ENCODE assay signal across 24 cellular contexts in genomic region chr10:91495402-91495801, GRCh38.
"Had no signal": no experiment of that assay in that cellular context is flagged by ENCODE, and none has a peak within 500 bp of the region (broad histone marks: within the 10 kb centered on the region; RNA-seq: fewer than 3 reads in every experiment).

No MANE protein-coding gene starts in this region.

- H3K4me1 ChIP-seq: left ventricle myocardium inferior, right atrium auricular region had no signal

- H3K9me3 ChIP-seq: gastroesophageal sphincter, left ventricle myocardium inferior, ovary, psoas muscle, right atrium auricular region, tibial artery had no signal

- ATAC-seq: activated CD4-positive, CD25-positive, alpha-beta regulatory T cell treated with anti-CD3 and anti-CD28 coated beads, Interleukin-2, amount 50 U/mL, for 24 hours; activated CD8-positive, alpha-beta T cell treated with anti-CD3 and anti-CD28 coated beads, Interleukin-2, amount 10 ng/mL, durations not matched to agents 7 days and 5 days; gastroesophageal sphincter; natural killer cell treated with Interleukin-12 subunit alpha and Interleukin-12 subunit beta and Interleukin-15 and Interleukin-18, amount 100 ng/mL, for 72 hours; psoas muscle; T-cell had no signal

- H3K27me3 ChIP-seq: gastroesophageal sphincter, ovary, right atrium auricular region, tibial artery had no signal

- H3K36me3 ChIP-seq: ovary had no signal

- DNase-seq: activated CD4-positive, alpha-beta T cell treated with anti-CD3 and anti-CD28 coated beads, Interleukin-2, amount 10 ng/mL, durations not matched to agents 24 days and 14 days; activated CD8-positive, alpha-beta T cell treated with anti-CD3 and anti-CD28 coated beads, Interleukin-2, amount 10 ng/mL, durations not matched to agents 7 days and 5 days; activated gamma-delta T cell treated with Interleukin-2 at 50 U/mL for 16 hours; amygdala; cerebellar nuclear complex; cortex of kidney; head of caudate nucleus; hypothalamus; left ventricle myocardium inferior; mammary epithelial cell; midbrain; ovary; psoas muscle; stimulated activated CD4-positive, alpha-beta T cell treated with anti-CD3 and anti-CD28 coated beads, Interleukin-12 subunit alpha, Interleukin-12 subunit beta, amount 100 ng/mL, for 4 hours; stimulated activated CD4-positive, alpha-beta T cell treated with anti-CD3 and anti-CD28 coated beads, Interleukin-4, amount 100 ng/mL, for 4 hours; substantia nigra; T-cell; tibial artery had no signal

- H3K4me3 ChIP-seq: gastroesophageal sphincter, left ventricle myocardium inferior, ovary, psoas muscle, right atrium auricular region, tibial artery had no signal

- H3K27ac ChIP-seq: epithelial cell of prostate, gastroesophageal sphincter, left ventricle myocardium inferior, ovary, psoas muscle, right atrium auricular region, tibial artery, VCaP had no signal
